1 cellular context compared by ENCODE assay signal in genomic region chr20:59880198-59880597, GRCh38.
TF ChIP-seq lines count a peak whose summit lies in the region.

No MANE protein-coding gene starts in this region.

TF ChIP-seq in GM12878, 131 proteins besides CTCF, POLR2A, EP300 and RAD21:
- TF ChIP-seq EED (IDR thresholded peaks at IDR 0.05; ENCODE audit: low read depth) (no peak), SMC3 (IDR thresholded peaks at IDR 0.05; ENCODE audit: borderline replicate concordance, low read length) (no peak), POLR2AphosphoS2 (IDR thresholded peaks at IDR 0.05; ENCODE audit: low read depth, low read length) (no peak), USF2 (IDR thresholded peaks at IDR 0.05; ENCODE audit: borderline replicate concordance, low read depth, low read length) (no peak), TCF7 (IDR thresholded peaks at IDR 0.05; ENCODE audit: borderline replicate concordance) (no peak), JUNB (IDR thresholded peaks at IDR 0.05) (peak; percentile 65), SIN3A (IDR thresholded peaks at IDR 0.05; ENCODE audit: low read depth, low read length) (no peak), ASH2L (IDR thresholded peaks at IDR 0.05; ENCODE audit: borderline replicate concordance, low read depth) (no peak), YBX1 (IDR thresholded peaks at IDR 0.05) (no peak), RUNX3 (IDR thresholded peaks at IDR 0.05; ENCODE audit: low read length) (peak; percentile 24; the same call in 1 of the 2 replicates), ESRRA (IDR thresholded peaks at IDR 0.05; ENCODE audit: low read length) (no peak), JUND (IDR thresholded peaks at IDR 0.05; ENCODE audit: low read depth, low read length) (no peak), ZZZ3 (IDR thresholded peaks at IDR 0.05; ENCODE audit: control insufficient read depth, insufficient read length, low read depth) (no peak), MYC (IDR thresholded peaks at IDR 0.05; ENCODE audit: insufficient read depth, insufficient read length, insufficient replicate concordance, low read length, severe bottlenecking) (no peak)
- TF ChIP-seq, protein P1, sequence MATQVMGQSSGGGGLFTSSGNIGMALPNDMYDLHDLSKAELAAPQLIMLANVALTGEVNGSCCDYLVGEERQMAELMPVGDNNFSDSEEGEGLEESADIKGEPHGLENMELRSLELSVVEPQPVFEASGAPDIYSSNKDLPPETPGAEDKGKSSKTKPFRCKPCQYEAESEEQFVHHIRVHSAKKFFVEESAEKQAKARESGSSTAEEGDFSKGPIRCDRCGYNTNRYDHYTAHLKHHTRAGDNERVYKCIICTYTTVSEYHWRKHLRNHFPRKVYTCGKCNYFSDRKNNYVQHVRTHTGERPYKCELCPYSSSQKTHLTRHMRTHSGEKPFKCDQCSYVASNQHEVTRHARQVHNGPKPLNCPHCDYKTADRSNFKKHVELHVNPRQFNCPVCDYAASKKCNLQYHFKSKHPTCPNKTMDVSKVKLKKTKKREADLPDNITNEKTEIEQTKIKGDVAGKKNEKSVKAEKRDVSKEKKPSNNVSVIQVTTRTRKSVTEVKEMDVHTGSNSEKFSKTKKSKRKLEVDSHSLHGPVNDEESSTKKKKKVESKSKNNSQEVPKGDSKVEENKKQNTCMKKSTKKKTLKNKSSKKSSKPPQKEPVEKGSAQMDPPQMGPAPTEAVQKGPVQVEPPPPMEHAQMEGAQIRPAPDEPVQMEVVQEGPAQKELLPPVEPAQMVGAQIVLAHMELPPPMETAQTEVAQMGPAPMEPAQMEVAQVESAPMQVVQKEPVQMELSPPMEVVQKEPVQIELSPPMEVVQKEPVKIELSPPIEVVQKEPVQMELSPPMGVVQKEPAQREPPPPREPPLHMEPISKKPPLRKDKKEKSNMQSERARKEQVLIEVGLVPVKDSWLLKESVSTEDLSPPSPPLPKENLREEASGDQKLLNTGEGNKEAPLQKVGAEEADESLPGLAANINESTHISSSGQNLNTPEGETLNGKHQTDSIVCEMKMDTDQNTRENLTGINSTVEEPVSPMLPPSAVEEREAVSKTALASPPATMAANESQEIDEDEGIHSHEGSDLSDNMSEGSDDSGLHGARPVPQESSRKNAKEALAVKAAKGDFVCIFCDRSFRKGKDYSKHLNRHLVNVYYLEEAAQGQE (IDR thresholded peaks at IDR 0.05; ENCODE audit: low read depth, low read length): no peak
